In the genomic region with DNA sequence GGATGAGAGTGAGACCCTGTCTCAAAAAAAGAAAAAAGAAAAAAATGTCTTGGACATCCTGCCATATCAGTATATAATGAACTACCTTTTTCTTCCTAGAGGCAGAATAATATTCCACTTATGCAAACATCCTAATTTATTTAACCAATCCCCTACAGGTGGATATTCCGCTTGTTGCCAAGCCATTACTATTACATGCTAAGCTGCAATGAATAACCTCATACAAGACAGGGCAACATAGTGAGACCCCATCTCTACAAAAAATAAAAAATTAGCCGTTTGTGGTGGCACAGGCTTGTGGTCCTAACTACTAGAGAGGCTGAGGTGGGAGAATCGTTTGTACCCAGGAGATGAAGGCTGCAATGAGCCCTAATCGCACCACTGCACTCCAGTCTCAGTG, we compare ENCODE assay signal across 31 cellular contexts.
"Had no signal": no experiment of that assay in that cellular context is flagged by ENCODE, and none has a peak within 500 bp of the region (broad histone marks: within the 10 kb centered on the region; RNA-seq: fewer than 3 reads in every experiment).

No MANE protein-coding gene starts in this region.

- H3K27me3 ChIP-seq: gastrocnemius medialis, pancreas, suprapubic skin, tibial artery, upper lobe of right lung had no signal

- H3K27ac ChIP-seq: pancreas, psoas muscle, suprapubic skin, WERI-Rb-1 had no signal

- H3K4me1 Mint-ChIP-seq: activated T-helper 17 cell treated with anti-CD3 and anti-CD28 coated beads, Interleukin-2, amount 50 U/mL, for 72 hours had no signal

- H3K36me3 Mint-ChIP-seq: activated naive CD4-positive, alpha-beta T cell treated with anti-CD3 and anti-CD28 coated beads, Interleukin-2, amount 50 U/mL, for 24 hours; mesothelial cell of epicardium; stimulated activated naive B cell treated with anti-CD40 and anti-IgM and Interleukin-4, amounts not matched to agents 10 μg/mL and 1 μg/mL and 100 μg/mL, for 72 hours had no signal

- DNase-seq: activated CD4-positive, alpha-beta memory T cell treated with anti-CD3 and anti-CD28 coated beads, Interleukin-2, amount 10 ng/mL, durations not matched to agents 7 days and 5 days; activated CD4-positive, alpha-beta T cell treated with anti-CD3 and anti-CD28 coated beads for 1 hour; activated CD4-positive, alpha-beta T cell treated with anti-CD3 and anti-CD28 coated beads, Interleukin-2, amount 10 ng/mL, durations not matched to agents 7 days and 5 days; activated CD8-positive, alpha-beta memory T cell treated with anti-CD3 and anti-CD28 coated beads, Interleukin-2, amount 50 U/mL, for 48 hours; activated naive CD8-positive, alpha-beta T cell treated with anti-CD3 and anti-CD28 coated beads, Interleukin-2, amount 50 U/mL, for 24 hours; activated T-cell treated with anti-CD3 and anti-CD28 coated beads, Interleukin-2, amount 50 U/mL, for 24 hours; amygdala; dermis blood vessel endothelial cell; effector CD4-positive, alpha-beta T cell; gastrocnemius medialis; hippocampal formation; kidney; left colon; mammary epithelial cell; nephron progenitor cell; pancreas; psoas muscle; stimulated activated CD4-positive, alpha-beta T cell treated with anti-CD3 and anti-CD28 coated beads, Interleukin-2, amount 100 ng/mL, for 24 hours; stimulated activated naive B cell treated with anti-CD40 and anti-IgM and Interleukin-4, amounts not matched to agents 10 μg/mL and 1 μg/mL and 100 μg/mL, for 72 hours; T-helper 17 cell; T1000; tibial artery; upper lobe of right lung; WERI-Rb-1 had no signal

- ATAC-seq: activated naive CD8-positive, alpha-beta T cell treated with anti-CD3 and anti-CD28 coated beads, Interleukin-2, amount 50 U/mL, for 24 hours; activated T-helper 17 cell treated with anti-CD3 and anti-CD28 coated beads, Interleukin-2, amount 50 U/mL, for 72 hours; gastrocnemius medialis; left colon; pancreas; psoas muscle; stimulated activated naive B cell treated with anti-CD40 and anti-IgM and Interleukin-4, amounts not matched to agents 10 μg/mL and 1 μg/mL and 100 μg/mL, for 72 hours; T-helper 17 cell; upper lobe of right lung had no signal

- H3K4me3 ChIP-seq: gastrocnemius medialis, pancreas, smooth muscle cell, suprapubic skin, tibial artery, upper lobe of right lung had no signal

- H3K27me3 Mint-ChIP-seq: activated CD4-positive, alpha-beta memory T cell treated with anti-CD3 and anti-CD28 coated beads, Interleukin-2, amount 10 ng/mL, durations not matched to agents 7 days and 5 days; activated CD4-positive, alpha-beta T cell treated with anti-CD3 and anti-CD28 coated beads, Interleukin-2, amount 10 ng/mL, durations not matched to agents 7 days and 5 days; activated naive CD4-positive, alpha-beta T cell treated with anti-CD3 and anti-CD28 coated beads, Interleukin-2, amount 50 U/mL, for 24 hours; activated naive CD8-positive, alpha-beta T cell treated with anti-CD3 and anti-CD28 coated beads, Interleukin-2, amount 50 U/mL, for 24 hours; activated T-cell treated with anti-CD3 and anti-CD28 coated beads, Interleukin-2, amount 50 U/mL, for 24 hours; activated T-helper 17 cell treated with anti-CD3 and anti-CD28 coated beads, Interleukin-2, amount 50 U/mL, for 72 hours; stimulated activated naive B cell treated with anti-CD40 and anti-IgM and Interleukin-4, amounts not matched to agents 10 μg/mL and 1 μg/mL and 100 μg/mL, for 72 hours; T-helper 17 cell had no signal

- H3K9me3 ChIP-seq: gastrocnemius medialis, pancreas, psoas muscle, suprapubic skin, tibial artery, upper lobe of right lung had no signal

- H3K36me3 ChIP-seq: gastrocnemius medialis, pancreas, suprapubic skin, tibial artery, upper lobe of right lung had no signal

- FAIRE-seq: bronchial epithelial cell, colon, kidney, pancreas had no signal

- H3K9me3 Mint-ChIP-seq: activated CD4-positive, alpha-beta memory T cell treated with anti-CD3 and anti-CD28 coated beads, Interleukin-2, amount 10 ng/mL, durations not matched to agents 7 days and 5 days; activated CD4-positive, alpha-beta T cell treated with anti-CD3 and anti-CD28 coated beads, Interleukin-2, amount 10 ng/mL, durations not matched to agents 7 days and 5 days; activated naive CD4-positive, alpha-beta T cell treated with anti-CD3 and anti-CD28 coated beads, Interleukin-2, amount 50 U/mL, for 24 hours; activated naive CD8-positive, alpha-beta T cell treated with anti-CD3 and anti-CD28 coated beads, Interleukin-2, amount 50 U/mL, for 24 hours; activated T-cell treated with anti-CD3 and anti-CD28 coated beads, Interleukin-2, amount 50 U/mL, for 24 hours; activated T-helper 17 cell treated with anti-CD3 and anti-CD28 coated beads, Interleukin-2, amount 50 U/mL, for 72 hours; mesothelial cell of epicardium; nephron progenitor cell; stimulated activated naive B cell treated with anti-CD40 and anti-IgM and Interleukin-4, amounts not matched to agents 10 μg/mL and 1 μg/mL and 100 μg/mL, for 72 hours had no signal
